In the genomic region with DNA sequence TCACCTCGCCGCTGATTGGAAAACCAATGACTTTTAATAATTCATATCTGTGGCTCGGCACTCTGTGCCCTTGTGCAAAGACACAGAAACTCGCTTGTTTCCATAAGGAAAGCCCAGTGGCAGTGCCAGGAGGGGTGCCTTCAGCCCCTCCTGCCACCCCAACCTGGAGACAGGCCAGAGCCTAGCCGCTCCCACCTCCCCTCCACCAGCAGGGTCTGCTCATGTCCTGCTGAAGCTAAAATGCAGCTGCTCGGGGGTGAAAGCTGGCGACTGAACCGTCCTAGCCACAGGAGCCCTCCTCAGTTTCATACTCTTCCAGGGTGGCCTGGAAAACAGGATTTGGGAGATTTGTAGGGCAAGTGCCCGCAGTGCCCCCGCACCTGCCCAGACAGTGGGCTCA, we compare ENCODE assay signal across 20 cellular contexts. TPM values are rescaled to one million over a fixed set of nuclear protein-coding genes. Genes with fewer than 3 reads are reported as not detected.
DNase-seq lines count a peak whose midpoint lies in the region; TF ChIP-seq lines count a peak whose summit lies in the region.
"Had no signal": no experiment of that assay in that cellular context is flagged by ENCODE, and none has a peak within 500 bp of the region (broad histone marks: within the 10 kb centered on the region; RNA-seq: fewer than 3 reads in every experiment).

No MANE protein-coding gene starts in this region.

- no peak overlapping the region for H3K4me3 ChIP-seq in neural progenitor cell

- peaks cover 12% of the 10 kb centered on the region for H3K27me3 ChIP-seq in neural progenitor cell

- no peaks in the 10 kb centered on the region for H3K36me3 ChIP-seq in neural progenitor cell

- H3K4me2 ChIP-seq in neural progenitor cell: peak overlapping the region; percentile 72

- peak; percentile 69 for DNase-seq in DMS 273 (lab: John Stamatoyannopoulos, UW; ENCODE audit: unreplicated experiment)
- no peak for DNase-seq in DMS 273 treated with DMSO at 0.1 percent for 48 hours (lab: John Stamatoyannopoulos, UW)
- DNase-seq in NCI-H1694 (lab: John Stamatoyannopoulos, UW): peak; percentile 74
- DNase-seq in neural progenitor cell (ENCODE audit: low spot score): no peak
- DNase-seq in cortex of kidney (lab: John Stamatoyannopoulos, UW): no peak
- no peak for DNase-seq in NAMALWA (ENCODE audit: low spot score)
- no peak for DNase-seq in epidermal melanocyte (ENCODE audit: insufficient read length, low spot score)
- DNase-seq: activated CD4-positive, alpha-beta T cell treated with anti-CD3 and anti-CD28 coated beads, Interleukin-2, amount 50 U/mL, for 48 hours; activated naive CD4-positive, alpha-beta T cell; activated T-cell treated with anti-CD3 and anti-CD28 coated beads for 4 hours; amniotic stem cell; effector CD4-positive, alpha-beta T cell; Kasumi-1; stimulated activated CD4-positive, alpha-beta T cell treated with anti-CD3 and anti-CD28 coated beads, Interleukin-2, amount 100 ng/mL, for 24 hours; stimulated activated naive CD8-positive, alpha-beta T cell treated with anti-CD3 and anti-CD28 coated beads, Interleukin-15, Interleukin-2, amounts not matched to agents 100 U/mL and 50 U/mL, for 24 hours; T-helper 1 cell had no signal

- no peaks in the 10 kb centered on the region for H3K79me2 ChIP-seq in neural progenitor cell (ENCODE audit: low read depth)
- H3K79me2 ChIP-seq: parathyroid adenoma had no signal

- TF ChIP-seq CTCF in neural progenitor cell (IDR thresholded peaks at IDR 0.05): peak; percentile 8

- peak overlapping the region; percentile 82 for H3K27ac Mint-ChIP-seq in neural progenitor cell

- peaks cover 6% of the 10 kb centered on the region for H3K27me3 Mint-ChIP-seq in neural progenitor cell (ENCODE audit: insufficient read depth, low read depth)

- H2AFZ ChIP-seq in neural progenitor cell (replicated peaks): no peak overlapping the region
- H2AFZ ChIP-seq: parathyroid adenoma had no signal

- peaks cover 27% of the 10 kb centered on the region for H3F3A ChIP-seq in neural progenitor cell (ENCODE audit: low read depth)

- no peaks in the 10 kb centered on the region for H3K9me3 ChIP-seq in neural progenitor cell (ENCODE audit: low read depth)

- H3K9me3 Mint-ChIP-seq in neural progenitor cell: no peaks in the 10 kb centered on the region
- H3K9me3 Mint-ChIP-seq: central memory CD8-positive, alpha-beta T cell had no signal

- no peak overlapping the region for H3K9ac ChIP-seq in neural progenitor cell
- H3K9ac ChIP-seq: parathyroid adenoma had no signal

- no peaks in the 10 kb centered on the region for H4K20me1 ChIP-seq in neural progenitor cell (ENCODE audit: low read depth)

- H3K27ac ChIP-seq in cingulate gyrus (ENCODE audit: low read depth, low read length) (peak overlapping the region; percentile 90), neural progenitor cell (no peak overlapping the region)
- H3K27ac ChIP-seq: 22Rv1, parathyroid adenoma had no signal

- H3K36me3 Mint-ChIP-seq in neural progenitor cell: no peaks in the 10 kb centered on the region

- peaks cover 31% of the 10 kb centered on the region for H3K4me1 ChIP-seq in neural progenitor cell
- H3K4me1 ChIP-seq: parathyroid adenoma had no signal

- peaks cover 64% of the 10 kb centered on the region for H3K4me1 Mint-ChIP-seq in neural progenitor cell

- peak overlapping the region; percentile 62 for H3K4me3 Mint-ChIP-seq in neural progenitor cell
- H3K4me3 Mint-ChIP-seq: central memory CD8-positive, alpha-beta T cell had no signal

RNA-seq across cellular contexts. Expression of a gene that starts 1.6 kb away (rescaled TPM):
- total RNA-seq in neural progenitor cell (ENCODE audit: low replicate concordance): 0.58 and 1.5 TPM in 2 replicates

RNA-seq across cellular contexts. Expression of a gene that starts 53.5 kb away (rescaled TPM):
- 25.0 and 32.7 TPM in 2 replicates for total RNA-seq in neural progenitor cell (ENCODE audit: low replicate concordance)

Comparison
In these comparisons a context has a peak if more than half of its experiments do, and no peak if none do; other contexts are left out.
1. DNase-seq: peak in DMS 273 (single experiment) and NCI-H1694 (single experiment); none in DMS 273 treated with DMSO at 0.1 percent for 48 hours (single experiment), neural progenitor cell (single experiment), cortex of kidney (single experiment), NAMALWA (single experiment) and epidermal melanocyte (single experiment).